In the genomic region with DNA sequence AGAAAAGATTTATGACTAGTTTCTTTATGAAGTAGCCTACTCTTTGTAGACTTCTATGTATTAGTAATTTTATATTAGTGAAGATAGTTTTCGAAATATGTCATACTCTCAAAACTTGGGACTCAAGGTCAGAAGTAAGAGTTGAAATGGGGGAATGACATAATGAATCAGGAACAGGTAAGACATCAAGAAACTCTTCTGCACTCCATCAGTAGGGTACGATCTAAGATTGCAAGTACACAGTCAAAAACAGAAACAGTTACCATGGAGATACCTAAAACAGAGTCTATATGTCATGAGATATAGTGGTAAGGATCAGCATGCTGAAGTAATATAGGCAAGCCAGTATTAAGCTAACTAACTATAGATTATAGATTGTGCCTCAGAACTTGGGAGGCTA, we compare ENCODE assay signal across 13 cellular contexts.
DNase-seq lines count a peak whose midpoint lies in the region; ATAC-seq and TF ChIP-seq lines count a peak whose summit lies in the region.
"Had no signal": no experiment of that assay in that cellular context is flagged by ENCODE, and none has a peak within 500 bp of the region (broad histone marks: within the 10 kb centered on the region; RNA-seq: fewer than 3 reads in every experiment).

No MANE protein-coding gene starts in this region.

- CTCF ChIA-PET in mammary epithelial cell (lab: Charles Lee; ENCODE audit: low non-redundant PET) = no interaction called here

- DNase-seq in GM13976 (ENCODE audit: low spot score) (peak; percentile 50), germinal center (ENCODE audit: low spot score) (no peak), psoas muscle (no peak), mammary epithelial cell (no peak), C1 segment of cervical spinal cord (lab: John Stamatoyannopoulos, UW) (no peak)
- DNase-seq: activated CD4-positive, alpha-beta T cell treated with anti-CD3 and anti-CD28 coated beads for 1 hour; Calu3; cerebellar nuclear complex; kidney; NCI-H1092 had no signal

- intact Hi-C loops in psoas muscle (cut with DNase I) (no loop called here), mammary epithelial cell (cut with micrococcal nuclease) (no loop called here)

- 93 to 99% (median 98%) methylated on average over 2 of the region's 2 CpGs for WGBS in psoas muscle, 3 donors
- WGBS in mammary epithelial cell (ENCODE audit: low coverage, missing lambda C conversion rate) = 97% methylated on average over 2 of the region's 2 CpGs

- H3K36me3 ChIP-seq in psoas muscle (ENCODE audit: insufficient read depth in 1 of 2, low read depth in 1 of 2) (no peaks in the 10 kb centered on the region), mammary epithelial cell (ENCODE audit: insufficient read depth, low read length) (no peaks in the 10 kb centered on the region)

- H3K79me2 ChIP-seq in mammary epithelial cell (ENCODE audit: insufficient read depth, low read length) = no peaks in the 10 kb centered on the region

- BruUV-seq in mammary epithelial cell (replicated peaks; lab: Mats Ljungman, UMichigan) = no TSS peak

- no peak overlapping the region for H3K27ac ChIP-seq in psoas muscle
- H3K27ac ChIP-seq in mammary epithelial cell (ENCODE audit: insufficient read depth, low read depth, low read length) = no peak overlapping the region

- no peaks in the 10 kb centered on the region for H3K27me3 ChIP-seq in psoas muscle (ENCODE audit: insufficient read depth in 3 of 3, low read length in 2 of 3)
- H3K27me3 ChIP-seq in mammary epithelial cell (ENCODE audit: insufficient read depth, low read length) = no peaks in the 10 kb centered on the region

- no peak overlapping the region for H3K9ac ChIP-seq in mammary epithelial cell (ENCODE audit: insufficient read depth, low read length)

- H3K4me3 ChIP-seq in psoas muscle (no peak overlapping the region), mammary epithelial cell (replicated peaks in 1 of 3; ENCODE audit: insufficient read depth in 1 of 3, low read depth in 2 of 3, low read length in 3 of 3) (no peak overlapping the region)

- H3K9me3 ChIP-seq in psoas muscle (no peaks in the 10 kb centered on the region), mammary epithelial cell (replicated peaks; ENCODE audit: insufficient read depth, low read length) (no peaks in the 10 kb centered on the region)

- no peak overlapping the region for H2AFZ ChIP-seq in mammary epithelial cell (ENCODE audit: low read depth, low read length)

- H3K4me2 ChIP-seq in mammary epithelial cell (ENCODE audit: insufficient read depth, low read depth, low read length) = no peak overlapping the region

- ATAC-seq in GM19351 (IDR thresholded peaks at IDR 0.05; ENCODE audit: unreplicated experiment) (peak; percentile 88), HG02759 (IDR thresholded peaks at IDR 0.05; ENCODE audit: unreplicated experiment) (peak; percentile 63), HG03439 (IDR thresholded peaks at IDR 0.05; ENCODE audit: unreplicated experiment) (peak; percentile 63), psoas muscle (no peak)

- in situ Hi-C loops in GM13976 (cut with MboI; ENCODE audit: low sequenced_read_pairs, unreplicated experiment) = no loop called here
- in situ Hi-C loops in mammary epithelial cell (cut with MboI; ENCODE audit: low sequenced_read_pairs in 2 of 2) = no loop called here

- no peaks in the 10 kb centered on the region for H4K20me1 ChIP-seq in mammary epithelial cell (ENCODE audit: insufficient read depth, low read length)

- dilution Hi-C loops in mammary epithelial cell (cut with HindIII; ENCODE audit: low sequenced_read_pairs) = no loop called here

- H3K4me1 ChIP-seq in psoas muscle (no peaks in the 10 kb centered on the region), mammary epithelial cell (ENCODE audit: insufficient read depth, low read length) (no peaks in the 10 kb centered on the region)

- no peak for TF ChIP-seq CTCF in GM13976 (IDR thresholded peaks at IDR 0.05; ENCODE audit: borderline replicate concordance, control extremely low read depth, extremely low read depth, insufficient read depth, missing control alignments)
- TF ChIP-seq CTCF in psoas muscle (IDR thresholded peaks at IDR 0.05) = no peak
- TF ChIP-seq CTCF in mammary epithelial cell (conservative IDR thresholded peaks at IDR 0.05 in 1 of 2, IDR thresholded peaks at IDR 0.05 in 1 of 2; ENCODE audit: extremely low read depth in 1 of 2, insufficient read depth in 1 of 2, low read depth in 1 of 2, low read length in 2 of 2) = no peak

Comparison
In these comparisons a context has a peak if more than half of its experiments do, and no peak if none do; other contexts are left out.
1. ATAC-seq: peak in GM19351 (single experiment), HG02759 (single experiment) and HG03439 (single experiment); none in psoas muscle (0 of 4).